8 cellular contexts compared by ENCODE assay signal in genomic region chr14:68598621-68599447, GRCh38.
DNase-seq lines count a peak whose midpoint lies in the region.

No MANE protein-coding gene starts in this region.

- H3K36me3 ChIP-seq in duodenal mucosa (ENCODE audit: control insufficient read depth in 1 of 2, insufficient read depth in 2 of 2, low read length in 2 of 2) (no peaks in the 10 kb centered on the region), mesodermal cell (ENCODE audit: control insufficient read depth, insufficient read depth, low read length) (no peaks in the 10 kb centered on the region)

- 65 to 68% methylated on average over 11 to 13 of the region's 22 CpGs for WGBS in mesodermal cell (ENCODE audit: insufficient coverage in 2 of 2), 2 experiments

- peak overlapping the region; percentile 46 for H3K4me3 ChIP-seq in duodenal mucosa (ENCODE audit: low read depth in 1 of 2, low read length in 2 of 2)
- no peak overlapping the region for H3K4me3 ChIP-seq in mesodermal cell (ENCODE audit: extremely low read depth, insufficient read depth, low read length, poor library complexity, severe bottlenecking)

- H3K4me1 ChIP-seq in duodenal mucosa (ENCODE audit: control insufficient read depth in 1 of 2, insufficient read depth in 2 of 2, low read length in 2 of 2) (peaks cover 29% of the 10 kb centered on the region in 2 donors), mesodermal cell (ENCODE audit: control insufficient read depth, insufficient read depth, low read length, poor library complexity, severe bottlenecking) (peaks cover 40% of the 10 kb centered on the region)

- peak overlapping the region; percentile 21 to 43 for H3K9ac ChIP-seq in duodenal mucosa (ENCODE audit: low read depth in 1 of 2, low read length in 2 of 2)

- peak overlapping the region; percentile 78 for H3K27ac ChIP-seq in duodenal mucosa (ENCODE audit: low read depth, low read length)
- H3K27ac ChIP-seq in mesodermal cell (ENCODE audit: low read depth, low read length, severe bottlenecking) = peak overlapping the region; percentile 96

- H3K9me3 ChIP-seq in duodenal mucosa (ENCODE audit: control insufficient read depth in 1 of 2, low read length in 2 of 2) (no peaks in the 10 kb centered on the region), mesodermal cell (ENCODE audit: control insufficient read depth, low read length) (no peaks in the 10 kb centered on the region)

- DNase-seq in NOMO-1 treated with dmso at 0.1 percent for 144 hours (lab: John Stamatoyannopoulos, UW; ENCODE audit: unreplicated experiment) (peak; percentile 66), ureter (ENCODE audit: low spot score) (peak; percentile 81), NCI-H2081 (lab: John Stamatoyannopoulos, UW) (no peak)
- no peak for DNase-seq in stimulated activated CD8-positive, alpha-beta memory T cell treated with anti-CD3 and anti-CD28 coated beads, Interleukin-4, amount 100 ng/mL, for 48 hours
- no peak for DNase-seq in activated CD4-positive, alpha-beta T cell treated with anti-CD3 and anti-CD28 coated beads for 48 hours
- DNase-seq in effector CD4-positive, alpha-beta T cell = no peak

- H3K27me3 ChIP-seq in duodenal mucosa (ENCODE audit: control insufficient read depth in 1 of 2, insufficient read depth in 2 of 2, low read length in 2 of 2) = no peaks in the 10 kb centered on the region

Comparison
In these comparisons a context has a peak if more than half of its experiments do, and no peak if none do; other contexts are left out.
1. DNase-seq: peak in NOMO-1 treated with dmso at 0.1 percent for 144 hours (single experiment) and ureter (single experiment); none in stimulated activated CD8-positive, alpha-beta memory T cell treated with anti-CD3 and anti-CD28 coated beads, Interleukin-4, amount 100 ng/mL, for 48 hours (single experiment), activated CD4-positive, alpha-beta T cell treated with anti-CD3 and anti-CD28 coated beads for 48 hours (single experiment), effector CD4-positive, alpha-beta T cell (single experiment) and NCI-H2081 (0 of 2).